Comparison of ENCODE assay signal across 31 cellular contexts in genomic region chr11:57054782-57055181, GRCh38.
"Had no signal": no experiment of that assay in that cellular context is flagged by ENCODE, and none has a peak within 500 bp of the region (broad histone marks: within the 10 kb centered on the region; RNA-seq: fewer than 3 reads in every experiment).

No MANE protein-coding gene starts in this region.

- H3K27ac ChIP-seq: neural progenitor cell, ovary, parathyroid adenoma, psoas muscle, right lobe of liver, sigmoid colon, spleen, suprapubic skin, testis, tibial artery, transverse colon, upper lobe of right lung, uterus had no signal

- ATAC-seq: natural killer cell; psoas muscle; right cardiac atrium; right lobe of liver; stimulated activated memory B cell treated with anti-CD40 and anti-IgM and Interleukin-4, amounts not matched to agents 10 μg/mL and 1 μg/mL and 100 μg/mL, for 72 hours; stimulated activated naive CD8-positive, alpha-beta T cell treated with anti-CD3 and anti-CD28 coated beads, Interleukin-15, amount 100 ng/mL, for 72 hours; stimulated activated naive CD8-positive, alpha-beta T cell treated with anti-CD3 and anti-CD28 coated beads, Interleukin-15, Interleukin-2, amounts not matched to agents 100 U/mL and 50 U/mL, for 24 hours; upper lobe of right lung had no signal

- H3K27me3 ChIP-seq: neural progenitor cell, ovary, right lobe of liver, sigmoid colon, spleen, suprapubic skin, testis, tibial artery, transverse colon, upper lobe of right lung, uterus had no signal

- H3K36me3 Mint-ChIP-seq: natural killer cell; neural progenitor cell; stimulated activated memory B cell treated with anti-CD40 and anti-IgM and Interleukin-4, amounts not matched to agents 10 μg/mL and 1 μg/mL and 100 μg/mL, for 72 hours; type B pancreatic cell had no signal

- H3K4me1 Mint-ChIP-seq: natural killer cell; neural progenitor cell; stimulated activated memory B cell treated with anti-CD40 and anti-IgM and Interleukin-4, amounts not matched to agents 10 μg/mL and 1 μg/mL and 100 μg/mL, for 72 hours; stimulated activated naive CD8-positive, alpha-beta T cell treated with anti-CD3 and anti-CD28 coated beads, Interleukin-15, amount 100 ng/mL, for 72 hours had no signal

- H3K79me2 ChIP-seq: parathyroid adenoma had no signal

- DNase-seq: natural killer cell; occipital lobe; ovary; posterior cingulate gyrus; psoas muscle; right cardiac atrium; right lobe of liver; sigmoid colon; small intestine; spleen; stimulated activated CD4-positive, alpha-beta T cell treated with anti-CD3 and anti-CD28 coated beads, Interleukin-12 subunit alpha, Interleukin-12 subunit beta, amount 100 ng/mL, for 4 hours; stimulated activated CD4-positive, alpha-beta T cell treated with anti-CD3 and anti-CD28 coated beads, Interleukin-1b, Interleukin-23, amount 100 ng/mL, for 48 hours; stimulated activated CD4-positive, alpha-beta T cell treated with anti-CD3 and anti-CD28 coated beads, Interleukin-4, amount 100 ng/mL, for 1 hour; stimulated activated CD4-positive, alpha-beta T cell treated with anti-CD3 and anti-CD28 coated beads, Interleukin-4, amount 100 ng/mL, for 4 hours; stimulated activated CD8-positive, alpha-beta memory T cell treated with anti-CD3 and anti-CD28 coated beads, Interleukin-4, amount 100 ng/mL, for 48 hours; stimulated activated naive CD4-positive, alpha-beta T cell; stimulated activated naive CD8-positive, alpha-beta T cell treated with anti-CD3 and anti-CD28 coated beads, Interleukin-15, amount 100 ng/mL, for 72 hours; stimulated activated naive CD8-positive, alpha-beta T cell treated with anti-CD3 and anti-CD28 coated beads, Interleukin-15, Interleukin-2, amounts not matched to agents 100 U/mL and 50 U/mL, for 24 hours; substantia nigra; testis; tibial artery; transverse colon; upper lobe of right lung; uterus had no signal

- H3K4me3 Mint-ChIP-seq: natural killer cell; nephron; neural progenitor cell; stimulated activated memory B cell treated with anti-CD40 and anti-IgM and Interleukin-4, amounts not matched to agents 10 μg/mL and 1 μg/mL and 100 μg/mL, for 72 hours; stimulated activated naive CD8-positive, alpha-beta T cell treated with anti-CD3 and anti-CD28 coated beads, Interleukin-15, amount 100 ng/mL, for 72 hours; type B pancreatic cell had no signal

- H3K4me2 ChIP-seq: neural progenitor cell had no signal

- H3K27me3 Mint-ChIP-seq: progenitor cell of endocrine pancreas; stimulated activated memory B cell treated with anti-CD40 and anti-IgM and Interleukin-4, amounts not matched to agents 10 μg/mL and 1 μg/mL and 100 μg/mL, for 72 hours; stimulated activated naive CD8-positive, alpha-beta T cell treated with anti-CD3 and anti-CD28 coated beads, Interleukin-15, amount 100 ng/mL, for 72 hours; type B pancreatic cell had no signal

- H2AFZ ChIP-seq: neural progenitor cell, parathyroid adenoma had no signal

- H3K9me3 ChIP-seq: ovary, psoas muscle, right lobe of liver, sigmoid colon, suprapubic skin, testis, tibial artery, transverse colon, upper lobe of right lung, uterus had no signal

- H3K9ac ChIP-seq: neural progenitor cell, parathyroid adenoma had no signal

- H3K4me1 ChIP-seq: neural progenitor cell, parathyroid adenoma, psoas muscle, right lobe of liver, suprapubic skin, testis, tibial artery, transverse colon, upper lobe of right lung, uterus had no signal

- H3K4me3 ChIP-seq: neural progenitor cell, ovary, psoas muscle, right lobe of liver, sigmoid colon, spleen, suprapubic skin, testis, tibial artery, transverse colon, upper lobe of right lung, uterus had no signal

- H3K36me3 ChIP-seq: neural progenitor cell, ovary, right lobe of liver, sigmoid colon, spleen, suprapubic skin, tibial artery, transverse colon, upper lobe of right lung, uterus had no signal

- H3K27ac Mint-ChIP-seq: natural killer cell; nephron; neural progenitor cell; progenitor cell of endocrine pancreas; stimulated activated memory B cell treated with anti-CD40 and anti-IgM and Interleukin-4, amounts not matched to agents 10 μg/mL and 1 μg/mL and 100 μg/mL, for 72 hours; stimulated activated naive CD8-positive, alpha-beta T cell treated with anti-CD3 and anti-CD28 coated beads, Interleukin-15, amount 100 ng/mL, for 72 hours; type B pancreatic cell had no signal
